17 cellular contexts compared by ENCODE assay signal in the genomic region with DNA sequence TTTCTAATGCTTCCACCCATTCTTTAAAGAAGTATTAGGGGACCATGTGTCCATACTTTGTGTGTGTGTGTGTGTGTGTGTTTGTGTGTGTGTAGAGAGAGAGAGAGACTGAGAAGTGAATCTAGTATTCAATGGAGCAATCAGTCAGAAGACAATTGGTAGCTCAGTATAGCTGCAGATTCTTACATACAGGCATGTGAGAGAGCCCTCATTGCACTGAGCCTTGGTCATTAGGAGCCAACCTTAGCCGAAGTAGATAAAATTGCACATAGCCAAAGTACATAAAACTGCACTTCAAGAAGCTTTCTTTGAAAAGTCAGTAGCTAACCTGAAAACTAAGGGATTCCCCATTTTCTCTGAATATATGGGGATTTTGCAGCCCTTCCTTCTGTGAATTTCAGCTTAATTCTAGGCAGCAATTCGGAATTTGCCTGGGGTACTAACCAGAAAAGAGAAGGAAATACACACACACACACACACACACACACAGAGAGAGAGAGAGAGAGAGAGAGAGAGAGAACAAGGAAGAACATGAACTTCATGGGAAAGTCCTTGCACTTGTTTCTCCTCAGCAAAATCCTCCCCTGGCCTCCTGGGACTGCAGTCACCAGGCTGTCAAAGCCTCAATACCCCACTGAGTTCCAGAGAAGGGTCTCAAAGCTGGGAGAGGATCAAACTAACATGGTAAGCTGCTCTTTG. TPM values are rescaled to one million over a fixed set of nuclear protein-coding genes. Genes with fewer than 3 reads are reported as not detected.
DNase-seq lines count a peak whose midpoint lies in the region; ATAC-seq, FAIRE-seq and TF ChIP-seq lines count a peak whose summit lies in the region.
"Had no signal": no experiment of that assay in that cellular context is flagged by ENCODE, and none has a peak within 500 bp of the region (broad histone marks: within the 10 kb centered on the region; RNA-seq: fewer than 3 reads in every experiment).

No MANE protein-coding gene starts in this region.

- TF ChIP-seq POLR2A in IMR-90 (IDR thresholded peaks at IDR 0.05; ENCODE audit: low read depth, low read length): no peak
- no peak for TF ChIP-seq POLR2A in GM12878 (IDR thresholded peaks at IDR 0.05; ENCODE audit: low read depth, low read length)

- H3K27me3 ChIP-seq in BLaER1 (peaks cover 47% of the 10 kb centered on the region), IMR-90 (ENCODE audit: control insufficient read depth, insufficient read depth, low read length) (no peaks in the 10 kb centered on the region), GM12878 (replicated peaks in 1 of 2; ENCODE audit: control insufficient read depth in 2 of 2, insufficient read depth in 2 of 2, low read length in 1 of 2) (peaks cover 0 to 13% of the 10 kb centered on the region in 2 experiments; a peak in 3 of 4 replicates), hepatocyte (peaks cover 99% of the 10 kb centered on the region)

- ATAC-seq in IMR-90 (ENCODE audit: low read depth): no peak
- ATAC-seq in GM12878: 0 out of 3 replicates have a peak, but pooled peaks have one; percentile 18
- no peak for ATAC-seq in memory B cell (ENCODE audit: low read depth)
- no peak for ATAC-seq in HG02973 (IDR thresholded peaks at IDR 0.05; ENCODE audit: unreplicated experiment)
- ATAC-seq: effector memory CD8-positive, alpha-beta T cell had no signal

- peak overlapping the region; percentile 43 for H3K27ac Mint-ChIP-seq in memory B cell
- H3K27ac Mint-ChIP-seq: activated T-helper 2 cell treated with anti-CD3 and anti-CD28 coated beads, Interferon-gamma antibody, Interleukin-2, Interleukin-4, amounts not matched to agents 10 μg/mL and 5 μg/mL and 100 μg/mL, durations not matched to agents 14 hours and 24 hours and 36 hours had no signal

- SMC1A ChIA-PET in GM12878 (lab: Charles Lee; ENCODE audit: uncharacterized antibody, unreplicated experiment): interaction anchor here (0.7 to 1.9 kb wide), 5 partner anchors 10 to 217 kb away, joined by 3 to 7 read pairs (median 3); no protein-coding TSS in a partner anchor

- peak overlapping the region; percentile 61 for H3K14ac ChIP-seq in IMR-90 (replicated peaks; ENCODE audit: low read depth, low read length)

- no peak overlapping the region for H3K27ac ChIP-seq in BLaER1
- H3K27ac ChIP-seq in IMR-90 (ENCODE audit: insufficient read depth, low read length): peak overlapping the region; percentile 77; the same call in 1 of the 2 replicates
- no peak overlapping the region for H3K27ac ChIP-seq in GM12878 (ENCODE audit: control insufficient read depth, insufficient read depth)
- no peak overlapping the region for H3K27ac ChIP-seq in hepatocyte
- H3K27ac ChIP-seq: adrenal gland, parathyroid adenoma had no signal

- H2AK5ac ChIP-seq in IMR-90 (ENCODE audit: low read depth, low read length): peak overlapping the region; percentile 0; the same call in 1 of the 2 replicates

- H3K18ac ChIP-seq in IMR-90 (ENCODE audit: low read depth, low read length): peak overlapping the region; percentile 20; the same call in 1 of the 2 replicates

- no peaks in the 10 kb centered on the region for H3K9me3 Mint-ChIP-seq in memory B cell
- H3K9me3 Mint-ChIP-seq: activated T-helper 2 cell treated with anti-CD3 and anti-CD28 coated beads, Interferon-gamma antibody, Interleukin-2, Interleukin-4, amounts not matched to agents 10 μg/mL and 5 μg/mL and 100 μg/mL, durations not matched to agents 14 hours and 24 hours and 36 hours; effector memory CD8-positive, alpha-beta T cell had no signal

- WGBS in IMR-90 (ENCODE audit: extremely low coverage in 2 of 2, insufficient read length in 1 of 2), 2 experiments: no CpG with 5 or more reads among the region's 2 CpGs
- 10% methylated on average over 2 of the region's 2 CpGs for WGBS in GM12878 (ENCODE audit: insufficient coverage, insufficient replicate concordance, low lambda C conversion rate, missing lambda C conversion rate)
- WGBS in hepatocyte (ENCODE audit: low lambda C conversion rate, missing lambda C conversion rate): 55% methylated on average over 2 of the region's 2 CpGs

- H3K36me3 ChIP-seq in BLaER1: no peaks in the 10 kb centered on the region
- H3K36me3 ChIP-seq in IMR-90 (ENCODE audit: control insufficient read depth, insufficient read depth, low read length): 0 out of 2 replicates have a peak, but pooled peaks cover 2% of the 10 kb centered on the region
- H3K36me3 ChIP-seq in GM12878 (ENCODE audit: control insufficient read depth in 2 of 2, insufficient read depth in 2 of 2, low read length in 1 of 2): no peaks in the 10 kb centered on the region
- H3K36me3 ChIP-seq in hepatocyte (replicated peaks; ENCODE audit: insufficient read depth, low read depth): no peaks in the 10 kb centered on the region
- H3K36me3 ChIP-seq: adrenal gland had no signal

- H2BK120ac ChIP-seq in IMR-90 (ENCODE audit: low read depth, low read length): peak overlapping the region; percentile 32; the same call in 1 of the 2 replicates

- FAIRE-seq in GM12878 (lab: Jason Lieb, UNC): no peak
- FAIRE-seq: GM12892 had no signal

- POLR2A ChIA-PET in IMR-90 (lab: Charles Lee; ENCODE audit: unreplicated experiment) (no interaction called here), GM12878 (lab: Charles Lee) (interaction anchor here (0.8 kb wide), 1 partner anchor 69 kb away, joined by 3 read pairs; no protein-coding TSS in a partner anchor)

- peaks cover 14% of the 10 kb centered on the region in 2 experiments for H3K79me1 ChIP-seq in IMR-90 (ENCODE audit: low read depth in 1 of 2, low read length in 2 of 2)

- H4K8ac ChIP-seq in IMR-90 (ENCODE audit: low read depth in 2 of 2, low read length in 2 of 2): peak overlapping the region in 1 of 2 experiments; percentile 58; a peak in 1 of 4 replicates

- peak overlapping the region; percentile 48; the same call in 1 of the 2 replicates for H3K56ac ChIP-seq in IMR-90 (ENCODE audit: extremely low read depth, insufficient read depth, low read length)

- H4K5ac ChIP-seq in IMR-90 (ENCODE audit: low read depth, low read length): no peak overlapping the region

- H3K4me3 Mint-ChIP-seq in memory B cell: peak overlapping the region; percentile 74

- CTCF ChIA-PET in IMR-90 (lab: Yijun Ruan, JAX): interaction anchor here (0.6 to 1.4 kb wide), 4 partner anchors 11 to 669 kb away, joined by 3 read pairs; a partner anchor contains a TSS
- CTCF ChIA-PET in GM12878 (lab: Yijun Ruan, JAX): interaction anchor here (0.7 to 1.8 kb wide), 3 partner anchors 10 to 37 kb away, joined by 4 to 8 read pairs (median 5); no protein-coding TSS in a partner anchor

- TF ChIP-seq RAD21 in IMR-90 (IDR thresholded peaks at IDR 0.05; ENCODE audit: low read length) (no peak), GM12878 (IDR thresholded peaks at IDR 0.05; ENCODE audit: insufficient read depth, low read depth, low read length) (no peak)

- intact Hi-C loops in IMR-90 (cut with micrococcal nuclease) (no loop called here), GM12878 (cut with micrococcal nuclease; ENCODE audit: unreplicated experiment) (no loop called here)

- in situ Hi-C loops in IMR-90 (cut with MboI; ENCODE audit: low sequenced_read_pairs) (loop anchor here (10.0 kb wide), 1 partner anchor 1251 kb away; no protein-coding TSS in a partner anchor), GM12878 (cut with MboI) (no loop called here)

- H3K9me3 ChIP-seq in BLaER1 (no peaks in the 10 kb centered on the region), IMR-90 (ENCODE audit: control insufficient read depth, insufficient read depth, low read length) (no peaks in the 10 kb centered on the region), GM12878 (replicated peaks; ENCODE audit: control insufficient read depth, insufficient read depth, low read length) (no peaks in the 10 kb centered on the region), hepatocyte (ENCODE audit: low read depth) (no peaks in the 10 kb centered on the region)
- H3K9me3 ChIP-seq: adrenal gland, Caco-2 had no signal

- no peak overlapping the region for H2BK20ac ChIP-seq in IMR-90 (ENCODE audit: low read depth, low read length)

- H2BK15ac ChIP-seq in IMR-90 (ENCODE audit: low read depth, low read length): no peak overlapping the region

- no peak overlapping the region for H2BK5ac ChIP-seq in IMR-90 (ENCODE audit: low read depth, low read length, poor library complexity, severe bottlenecking)

- H3K27me3 Mint-ChIP-seq in memory B cell: no peaks in the 10 kb centered on the region
- H3K27me3 Mint-ChIP-seq: effector memory CD8-positive, alpha-beta T cell had no signal

- H3K4me1 ChIP-seq in BLaER1 (peaks cover 38% of the 10 kb centered on the region), IMR-90 (ENCODE audit: control insufficient read depth, insufficient read depth, low read length) (peaks cover 6% of the 10 kb centered on the region), GM12878 (ENCODE audit: control insufficient read depth, insufficient read depth, low read length) (no peaks in the 10 kb centered on the region), hepatocyte (ENCODE audit: insufficient read depth) (peaks cover 11% of the 10 kb centered on the region)
- H3K4me1 ChIP-seq: Caco-2, parathyroid adenoma had no signal

- RAD21 ChIA-PET in GM12878 (lab: Charles Lee; ENCODE audit: unreplicated experiment): interaction anchor here (1.0 to 1.4 kb wide), 2 partner anchors 10 to 36 kb away, joined by 3 to 7 read pairs; no protein-coding TSS in a partner anchor

- TF ChIP-seq CTCF in IMR-90 (conservative IDR thresholded peaks at IDR 0.05; ENCODE audit: low read depth, low read length) (no peak), GM12878 (IDR thresholded peaks at IDR 0.05 in 2 of 3, conservative IDR thresholded peaks at IDR 0.05 in 1 of 3; ENCODE audit: control insufficient read depth in 2 of 3, extremely low read depth in 1 of 3, insufficient read depth in 1 of 3, low read depth in 3 of 3, low read length in 3 of 3) (no peak), hepatocyte (IDR thresholded peaks at IDR 0.05; ENCODE audit: poor library complexity) (no peak)

- H4K91ac ChIP-seq in IMR-90 (ENCODE audit: insufficient read depth, low read depth, low read length): no peak overlapping the region

- H3K9me2 ChIP-seq in hepatocyte (replicated peaks; ENCODE audit: insufficient read depth): no peaks in the 10 kb centered on the region

- H2AK9ac ChIP-seq in IMR-90 (replicated peaks; ENCODE audit: low read depth, low read length, poor library complexity): no peak overlapping the region

- dilution Hi-C loops in IMR-90 (cut with HindIII; ENCODE audit: low sequenced_read_pairs, unreplicated experiment): no loop called here

- BruUV-seq in IMR-90 (replicated peaks; lab: Mats Ljungman, UMichigan) (no TSS peak), GM12878 (replicated peaks; lab: Mats Ljungman, UMichigan) (no TSS peak)

- no peak for TF ChIP-seq EP300 in GM12878 (IDR thresholded peaks at IDR 0.05; ENCODE audit: borderline replicate concordance in 1 of 2, control insufficient read depth in 1 of 2, low read depth in 2 of 2, low read length in 2 of 2)

- H3K4me2 ChIP-seq in BLaER1: peak overlapping the region; percentile 100
- peak overlapping the region; percentile 37 for H3K4me2 ChIP-seq in IMR-90 (ENCODE audit: low read depth, low read length)
- 0 out of 2 replicates have a peak overlapping the region, but pooled peaks have one; percentile 25 for H3K4me2 ChIP-seq in GM12878 (ENCODE audit: control insufficient read depth, insufficient read depth)
- no peak overlapping the region for H3K4me2 ChIP-seq in hepatocyte

- DNase-seq in IMR-90 (no peak), GM12878 (ENCODE audit: low read depth, low spot score) (no peak), memory B cell (ENCODE audit: low spot score in 2 of 2) (no peak), HuH-7 (ENCODE audit: low spot score) (no peak), DMS 273 (lab: John Stamatoyannopoulos, UW; ENCODE audit: unreplicated experiment) (no peak), hepatocyte (ENCODE audit: low spot score) (no peak)
- DNase-seq: activated CD4-positive, CD25-positive, alpha-beta regulatory T cell; adrenal gland; Caco-2; effector memory CD8-positive, alpha-beta T cell; NCI-H1436 treated with DMSO at 0.1 percent for 48 hours; NK-92 treated with Interleukin-12 subunit alpha and Interleukin-12 subunit beta, amount 100 ng/mL, for 24 hours had no signal

- peaks cover 31% of the 10 kb centered on the region for H3K4me1 Mint-ChIP-seq in memory B cell

- peak overlapping the region; percentile 80 for H3K4ac ChIP-seq in IMR-90 (ENCODE audit: low read depth, low read length)

- H2AFZ ChIP-seq in IMR-90 (replicated peaks; ENCODE audit: low read length, poor library complexity): peak overlapping the region; percentile 4
- no peak overlapping the region for H2AFZ ChIP-seq in GM12878 (ENCODE audit: control insufficient read depth, low read depth, low read length)
- no peak overlapping the region for H2AFZ ChIP-seq in hepatocyte
- H2AFZ ChIP-seq: parathyroid adenoma had no signal

- no peaks in the 10 kb centered on the region for H3K79me2 ChIP-seq in GM12878 (ENCODE audit: control insufficient read depth, insufficient read depth, low read length)
- no peaks in the 10 kb centered on the region for H3K79me2 ChIP-seq in hepatocyte
- H3K79me2 ChIP-seq: parathyroid adenoma had no signal

- H3K4me3 ChIP-seq in BLaER1 (peak overlapping the region; percentile 69), IMR-90 (ENCODE audit: insufficient read depth, low read depth, low read length) (peak overlapping the region; percentile 75), GM12878 (no peak overlapping the region), hepatocyte (no peak overlapping the region)
- H3K4me3 ChIP-seq: adrenal gland had no signal

- H3K23ac ChIP-seq in IMR-90 (ENCODE audit: low read depth, low read length): peak overlapping the region; percentile 80

- H3K36me3 Mint-ChIP-seq in memory B cell: peaks cover 34% of the 10 kb centered on the region

- no peaks in the 10 kb centered on the region; the same call in 1 of the 2 replicates for H4K20me1 ChIP-seq in BLaER1
- H4K20me1 ChIP-seq in IMR-90 (ENCODE audit: insufficient read depth, low read length): peaks cover 4% of the 10 kb centered on the region; the same call in 1 of the 2 replicates
- H4K20me1 ChIP-seq in GM12878 (ENCODE audit: control insufficient read depth, insufficient read depth): no peaks in the 10 kb centered on the region
- no peaks in the 10 kb centered on the region for H4K20me1 ChIP-seq in hepatocyte (ENCODE audit: insufficient read depth, poor library complexity, severe bottlenecking)

- 0 out of 2 replicates have a peak, but pooled peaks cover 5% of the 10 kb centered on the region for H3K9me1 ChIP-seq in IMR-90 (ENCODE audit: insufficient read depth, low read length)

- H3K9ac ChIP-seq in BLaER1: peak overlapping the region; percentile 68; the same call in 1 of the 2 replicates
- peak overlapping the region; percentile 37; the same call in 1 of the 2 replicates for H3K9ac ChIP-seq in IMR-90 (ENCODE audit: low read depth, low read length)
- H3K9ac ChIP-seq in GM12878 (ENCODE audit: control insufficient read depth, insufficient read depth, low read length): no peak overlapping the region
- H3K9ac ChIP-seq: parathyroid adenoma had no signal

RNA-seq across cellular contexts. Expression of a gene that starts 1.7 kb away (rescaled TPM):
- total RNA-seq in IMR-90 (2012; rRNA removed): 5.0 and 5.7 TPM in 2 replicates
- 15.8 and 16.8 TPM in 2 replicates for polyA plus RNA-seq in IMR-90 (2012; rRNA removed)
- 9.1 and 12.2 TPM in 2 replicates for polyA plus RNA-seq in IMR-90 (2012; cell fraction: cytosol; rRNA removed)
- 32.9 and 37.2 TPM in 2 replicates for polyA plus RNA-seq in IMR-90 (2012; cell fraction: nucleus; rRNA removed; ENCODE audit: low replicate concordance)
- total RNA-seq in GM12878 (2013; cell fraction: nucleolus; rRNA removed): 0.19 and 0.71 TPM in 2 replicates
- total RNA-seq in GM12878 (2014; rRNA removed): 0.38 and 0.68 TPM in 2 replicates
- 0.32 and 0.67 TPM in 2 replicates for total RNA-seq in GM12878 (2014; rRNA removed; fragmentation: Illumina TruSeq; extraction: Trizol)
- total RNA-seq in GM12878 (2021): 1.5 and 1.6 TPM in 2 replicates
- not detected for polyA plus RNA-seq in GM12878 (2011; ENCODE audit: low read depth)
- polyA plus RNA-seq in GM12878 (2011; rRNA removed): 0.11 and 0.13 TPM in 2 replicates
- 0.07 and 0.21 TPM in 2 replicates for polyA plus RNA-seq in GM12878 (2011; cell fraction: cytosol; rRNA removed)
- polyA plus RNA-seq in GM12878 (2011; cell fraction: nucleus; rRNA removed): 0.35 and 0.39 TPM in 2 replicates
- 0.15 TPM in 1 of 2 replicates, not detected in the other for polyA plus RNA-seq in GM12878 (2012)
- 0.50 and 2.1 TPM in 2 replicates for polyA plus RNA-seq in GM12878 (2014; fragmentation: Illumina TruSeq; extraction: Trizol)
- polyA plus RNA-seq in GM12878 (2014; fragmentation: Nextera tagmentation; extraction: Ambion mirVana): under 1 TPM; 0.18 to 0.29 TPM
- polyA plus RNA-seq in GM12878 (2014; rRNA removed): 1.0 and 1.6 TPM in 2 replicates
- under 1 TPM; 0.09 to 0.29 TPM for polyA plus RNA-seq in GM12878 (2016; fragmentation: Nextera tagmentation; extraction: Ambion mirVana)
- polyA minus RNA-seq in GM12878 (2011; rRNA and poly(A)+ RNA removed): not detected in 2 replicates
- not detected in 2 replicates for polyA minus RNA-seq in GM12878 (2011; cell fraction: cytosol; rRNA and poly(A)+ RNA removed)
- polyA minus RNA-seq in GM12878 (2011; cell fraction: nucleus; rRNA and poly(A)+ RNA removed): 0.12 TPM in 1 of 2 replicates, not detected in the other
- total RNA-seq in hepatocyte: 0.40 and 1.8 TPM in 2 replicates
- polyA plus RNA-seq in hepatocyte: 0.65 and 0.66 TPM in 2 replicates
- total RNA-seq: Caco-2 had no signal

Comparison
In these comparisons a context has a peak if more than half of its experiments do, and no peak if none do; other contexts are left out.
1. H3K4me3 ChIP-seq: peak in BLaER1 (single experiment) and IMR-90 (single experiment); none in GM12878 (single experiment) and hepatocyte (single experiment).